ENCODE assay signal across 17 cellular contexts in genomic region chr9:121021294-121021693, GRCh38. TPM values are rescaled to one million over a fixed set of nuclear protein-coding genes. Genes with fewer than 3 reads are reported as not detected.
DNase-seq lines count a peak whose midpoint lies in the region; ATAC-seq and TF ChIP-seq lines count a peak whose summit lies in the region.
"Had no signal": no experiment of that assay in that cellular context is flagged by ENCODE, and none has a peak within 500 bp of the region (broad histone marks: within the 10 kb centered on the region; RNA-seq: fewer than 3 reads in every experiment).

No MANE protein-coding gene starts in this region.

- H3K4me1 ChIP-seq in uterus = no peaks in the 10 kb centered on the region

- TF ChIP-seq CTCF in uterus (IDR thresholded peaks at IDR 0.05) = no peak

- no peak for TF ChIP-seq POLR2A in uterus (IDR thresholded peaks at IDR 0.05)

- H3K27ac ChIP-seq in caudate nucleus (ENCODE audit: low read depth, low read length) = peak overlapping the region; percentile 19
- H3K27ac ChIP-seq in uterus = no peak overlapping the region

- no peaks in the 10 kb centered on the region for H3K36me3 ChIP-seq in uterus

- no peak for DNase-seq in Right ventricle myocardium superior
- DNase-seq in cardiac septum (ENCODE audit: low spot score) = no peak
- peak in 7 of 61 donors; percentile 1 to 16 (median 3) for DNase-seq in caudate nucleus (lab: John Stamatoyannopoulos, UW)
- peak; percentile 24 for DNase-seq in medulla oblongata (ENCODE audit: extremely low spot score)
- DNase-seq in uterus = peak; percentile 20 to 43
- DNase-seq in AML-193 (lab: John Stamatoyannopoulos, UW) = no peak
- DNase-seq in HK-2 (ENCODE audit: unreplicated experiment) = no peak
- DNase-seq: activated CD4-positive, alpha-beta T cell treated with anti-CD3 and anti-CD28 coated beads for 1 hour; activated CD8-positive, alpha-beta memory T cell treated with anti-CD3 and anti-CD28 coated beads for 24 hours; activated naive CD4-positive, alpha-beta T cell treated with Interleukin-2 at 50 U/mL for 16 hours; activated T-cell treated with anti-CD3 and anti-CD28 coated beads, Interleukin-2, amount 50 U/mL, for 4 hours; central memory CD4-positive, alpha-beta T cell; KBM-7; MV-4-11; NCI-H1930; stimulated activated CD4-positive, alpha-beta T cell treated with anti-CD3 and anti-CD28 coated beads, Interleukin-15, amount 100 ng/mL, for 24 hours had no signal

- no peaks in the 10 kb centered on the region for H3K27me3 ChIP-seq in uterus

- H3K4me3 ChIP-seq in uterus = no peak overlapping the region

- ATAC-seq in Right ventricle myocardium superior (ENCODE audit: poor library complexity) = peak; percentile 71
- ATAC-seq in GM18858 (IDR thresholded peaks at IDR 0.05; ENCODE audit: unreplicated experiment) = no peak
- ATAC-seq: activated T-cell treated with anti-CD3 and anti-CD28 coated beads, Interleukin-2, amount 50 U/mL, for 4 hours had no signal

- intact Hi-C loops in Right ventricle myocardium superior (cut with DNase I) = no loop called here
- intact Hi-C loops in cardiac septum (cut with DNase I) = no loop called here
- intact Hi-C loops in uterus (cut with DNase I; ENCODE audit: low total_unique reads) = no loop called here

- H3K9me3 ChIP-seq in uterus = no peaks in the 10 kb centered on the region

RNA-seq across cellular contexts. Expression of gene C5, which starts 28.8 kb away (rescaled TPM):
- total RNA-seq in Right ventricle myocardium superior (1.0 TPM), cardiac septum (1.1 TPM), uterus (10 to 100 TPM in 2 of 4 donors, 1 to 10 TPM in 2; 2.1 to 37.1 (median 10.3) TPM)

RNA-seq across cellular contexts. Expression of gene CNTRL, which starts 53.5 kb away (rescaled TPM):
- total RNA-seq in Right ventricle myocardium superior (2.6 TPM), cardiac septum (4.2 TPM), uterus (10 to 100 TPM; 23.5 to 31.5 (median 29.6) TPM)

Comparison
In these comparisons a context has a peak if more than half of its experiments do, and no peak if none do; other contexts are left out.
1. DNase-seq: peak in medulla oblongata (single experiment) and uterus (2 of 2); none in Right ventricle myocardium superior (single experiment), cardiac septum (single experiment), AML-193 (0 of 2) and HK-2 (single experiment).